18 cellular contexts compared by ENCODE assay signal in genomic region chr11:131640320-131640719, GRCh38.
"Had no signal": no experiment of that assay in that cellular context is flagged by ENCODE, and none has a peak within 500 bp of the region (broad histone marks: within the 10 kb centered on the region; RNA-seq: fewer than 3 reads in every experiment).

No MANE protein-coding gene starts in this region.

- H3K27me3 ChIP-seq: colonic mucosa, dorsolateral prefrontal cortex, upper lobe of left lung had no signal

- DNase-seq: activated CD4-positive, alpha-beta T cell treated with anti-CD3 and anti-CD28 coated beads for 4 hours; activated CD4-positive, alpha-beta T cell treated with anti-CD3 and anti-CD28 coated beads, Interleukin-2, amount 50 U/mL, for 48 hours; activated CD4-positive, CD25-positive, alpha-beta regulatory T cell; activated CD8-positive, alpha-beta memory T cell treated with anti-CD3 and anti-CD28 coated beads, Interleukin-2, amount 50 U/mL, for 48 hours; activated naive CD4-positive, alpha-beta T cell treated with Interleukin-2 at 50 U/mL for 16 hours; activated naive CD8-positive, alpha-beta T cell treated with anti-CD3 and anti-CD28 coated beads, Interleukin-2, amount 10 ng/mL, durations not matched to agents 7 days and 5 days; activated T-cell treated with anti-CD3 and anti-CD28 coated beads, Interleukin-2, amount 50 U/mL, for 4 hours; amniotic stem cell; colonic mucosa; dorsolateral prefrontal cortex; heart right ventricle; occipital lobe; small intestine; stimulated activated CD4-positive, alpha-beta T cell treated with anti-CD3 and anti-CD28 coated beads, Interleukin-4, amount 100 ng/mL, for 1 hour; stimulated activated naive CD4-positive, alpha-beta T cell; upper lobe of left lung had no signal

- H3K4me1 ChIP-seq: breast epithelium, colonic mucosa, heart right ventricle, upper lobe of left lung had no signal

- H3K27ac ChIP-seq: breast epithelium, colonic mucosa, heart right ventricle, upper lobe of left lung had no signal

- ATAC-seq: activated T-cell treated with anti-CD3 and anti-CD28 coated beads, Interleukin-2, amount 50 U/mL, for 4 hours; heart right ventricle; sciatic nerve had no signal

- H3K9me3 ChIP-seq: breast epithelium, colonic mucosa, heart right ventricle, upper lobe of left lung had no signal

- H3K36me3 ChIP-seq: breast epithelium, colonic mucosa, heart right ventricle, upper lobe of left lung had no signal

- H3K4me3 ChIP-seq: breast epithelium, colonic mucosa, dorsolateral prefrontal cortex, heart right ventricle, upper lobe of left lung had no signal
